1 cellular context compared by ENCODE assay signal in genomic region chr6:7389162-7389450, GRCh38.
TF ChIP-seq lines count a peak whose summit lies in the region.

No MANE protein-coding gene starts in this region.

TF ChIP-seq in HepG2, 621 proteins besides CTCF, POLR2A, EP300 and RAD21 (continued from another document):
- TF ChIP-seq MXD1 (CRISPR knock-in tag; IDR thresholded peaks at IDR 0.05) (no peak), POLR2AphosphoS2 (IDR thresholded peaks at IDR 0.05; ENCODE audit: low read depth, low read length) (no peak)
